ENCODE assay signal across 8 cellular contexts in genomic region chr12:92144045-92144630, GRCh38. TPM values are rescaled to one million over a fixed set of nuclear protein-coding genes. Genes with fewer than 3 reads are reported as not detected.
A peak's percentile ranks its signal among the peaks of the same experiment; 100 is the strongest.
DNase-seq lines count a peak whose midpoint lies in the region; ATAC-seq and TF ChIP-seq lines count a peak whose summit lies in the region.

No MANE protein-coding gene starts in this region.

- H3K27ac ChIP-seq in DND-41 (ENCODE audit: low read length) = peak overlapping the region; percentile 92

- no peaks in the 10 kb centered on the region for H3K9me3 ChIP-seq in DND-41 (ENCODE audit: insufficient read depth, low read length, severe bottlenecking)

- H3K4me2 ChIP-seq in DND-41 (ENCODE audit: insufficient read depth, low read length) = peak overlapping the region; percentile 63

- peaks cover 54% of the 10 kb centered on the region for H3K4me1 Mint-ChIP-seq in HFFc6 (ENCODE audit: low read depth)

- peaks cover 65% of the 10 kb centered on the region for H3K4me1 ChIP-seq in DND-41 (ENCODE audit: insufficient read depth, low read length)

- ATAC-seq in DND-41 (ENCODE audit: insufficient read depth, low read depth) (peak; percentile 20), HG02852 (IDR thresholded peaks at IDR 0.05; ENCODE audit: unreplicated experiment) (no peak)

- peak overlapping the region; percentile 97 for H3K27ac Mint-ChIP-seq in HFFc6

- in situ Hi-C loops in astrocyte of the cerebellum (cut with HindIII; ENCODE audit: low sequenced_read_pairs) = no loop called here

- DNase-seq in DND-41 (peak; percentile 72), HFFc6 (peak; percentile 98), NCI-H1930 (lab: John Stamatoyannopoulos, UW) (peak; percentile 26 to 55), T-helper 9 cell (peak; percentile 45), astrocyte of the cerebellum (ENCODE audit: low read depth) (peak; percentile 90), hippocampal formation (lab: John Stamatoyannopoulos, UW) (peak; percentile 29 to 80), retina (peak; percentile 81)

- H3K27me3 ChIP-seq in DND-41 (ENCODE audit: insufficient read depth, low read length, poor library complexity) = no peaks in the 10 kb centered on the region

- H3K9me3 Mint-ChIP-seq in HFFc6 = peaks cover 5% of the 10 kb centered on the region; the same call in 1 of the 2 replicates

- peaks cover 10% of the 10 kb centered on the region for H3K27me3 Mint-ChIP-seq in HFFc6 (ENCODE audit: insufficient read depth)

- no peak overlapping the region for H2AFZ ChIP-seq in DND-41 (ENCODE audit: low read depth, low read length)

- peak overlapping the region; percentile 99 for H3K4me3 Mint-ChIP-seq in HFFc6

- peak overlapping the region; percentile 97 for H3K9ac ChIP-seq in DND-41 (ENCODE audit: low read depth, low read length)

- H3K36me3 Mint-ChIP-seq in HFFc6 (ENCODE audit: low read depth) = peaks cover 45% of the 10 kb centered on the region

- H3K36me3 ChIP-seq in DND-41 (ENCODE audit: insufficient read depth, low read length) = peaks cover 61% of the 10 kb centered on the region

- H3K79me2 ChIP-seq in DND-41 (ENCODE audit: insufficient read depth, low read length) = peaks cover 81% of the 10 kb centered on the region

- H4K20me1 ChIP-seq in DND-41 (ENCODE audit: insufficient read depth, low read length) = peaks cover 64% of the 10 kb centered on the region

- TF ChIP-seq CTCF in DND-41 (IDR thresholded peaks at IDR 0.05; ENCODE audit: borderline replicate concordance, extremely low read depth, low read length, poor library complexity, severe bottlenecking) (peak; percentile 85), HFFc6 (IDR thresholded peaks at IDR 0.05) (peak; percentile 88), astrocyte of the cerebellum (IDR thresholded peaks at IDR 0.05; ENCODE audit: low read depth, low read length, missing control alignments) (peak; percentile 78)

- peak overlapping the region; percentile 66 to 84 for H3K4me3 ChIP-seq in DND-41 (ENCODE audit: low read depth in 1 of 2, low read length in 2 of 2)
- H3K4me3 ChIP-seq in astrocyte of the cerebellum (ENCODE audit: low read depth, low read length) = peak overlapping the region; percentile 79

RNA-seq across cellular contexts. Expression of gene BTG1, which starts 1.5 kb away (rescaled TPM):
- 10 to 100 TPM; 38.7 to 49.9 (median 45.3) TPM for total RNA-seq in HFFc6 (2021; fragmentation: NEBNext Ultra II Directional; extraction: Animal tissue kit (Norgen Biotek cat#: 25700))

Comparison
In these comparisons a context has a peak if more than half of its experiments do, and no peak if none do; other contexts are left out.
1. DNase-seq: peak in every context shown above with its lines; median percentile 98 in HFFc6; 90 in astrocyte of the cerebellum; 81 in retina; 72 in DND-41; 54 in hippocampal formation; 45 in T-helper 9 cell; 40 in NCI-H1930.